1 cellular context compared by ENCODE assay signal in the genomic region with DNA sequence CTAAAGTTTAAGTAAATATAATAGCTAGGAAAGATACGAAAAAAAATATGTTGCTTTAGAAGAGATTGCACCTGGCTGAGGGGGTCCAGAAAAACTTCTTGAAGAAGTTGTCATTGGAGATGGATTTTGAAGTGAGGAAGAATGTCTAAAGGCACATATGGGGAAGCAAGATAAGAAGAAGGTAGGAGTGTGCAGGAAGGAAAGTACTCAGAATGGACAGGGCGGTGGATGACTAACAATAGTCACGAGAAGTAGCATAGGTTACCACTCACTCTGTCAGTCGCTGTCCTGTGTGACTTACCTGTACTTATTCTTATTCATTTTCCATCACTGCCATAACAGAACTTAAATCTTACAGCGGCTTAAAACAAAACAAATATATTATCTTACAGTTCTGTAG.
TF ChIP-seq lines count a peak whose summit lies in the region.

No MANE protein-coding gene starts in this region.

TF ChIP-seq in K562, 482 proteins besides CTCF, POLR2A, EP300 and RAD21 (continued from another document):
- TF ChIP-seq, protein P1, sequence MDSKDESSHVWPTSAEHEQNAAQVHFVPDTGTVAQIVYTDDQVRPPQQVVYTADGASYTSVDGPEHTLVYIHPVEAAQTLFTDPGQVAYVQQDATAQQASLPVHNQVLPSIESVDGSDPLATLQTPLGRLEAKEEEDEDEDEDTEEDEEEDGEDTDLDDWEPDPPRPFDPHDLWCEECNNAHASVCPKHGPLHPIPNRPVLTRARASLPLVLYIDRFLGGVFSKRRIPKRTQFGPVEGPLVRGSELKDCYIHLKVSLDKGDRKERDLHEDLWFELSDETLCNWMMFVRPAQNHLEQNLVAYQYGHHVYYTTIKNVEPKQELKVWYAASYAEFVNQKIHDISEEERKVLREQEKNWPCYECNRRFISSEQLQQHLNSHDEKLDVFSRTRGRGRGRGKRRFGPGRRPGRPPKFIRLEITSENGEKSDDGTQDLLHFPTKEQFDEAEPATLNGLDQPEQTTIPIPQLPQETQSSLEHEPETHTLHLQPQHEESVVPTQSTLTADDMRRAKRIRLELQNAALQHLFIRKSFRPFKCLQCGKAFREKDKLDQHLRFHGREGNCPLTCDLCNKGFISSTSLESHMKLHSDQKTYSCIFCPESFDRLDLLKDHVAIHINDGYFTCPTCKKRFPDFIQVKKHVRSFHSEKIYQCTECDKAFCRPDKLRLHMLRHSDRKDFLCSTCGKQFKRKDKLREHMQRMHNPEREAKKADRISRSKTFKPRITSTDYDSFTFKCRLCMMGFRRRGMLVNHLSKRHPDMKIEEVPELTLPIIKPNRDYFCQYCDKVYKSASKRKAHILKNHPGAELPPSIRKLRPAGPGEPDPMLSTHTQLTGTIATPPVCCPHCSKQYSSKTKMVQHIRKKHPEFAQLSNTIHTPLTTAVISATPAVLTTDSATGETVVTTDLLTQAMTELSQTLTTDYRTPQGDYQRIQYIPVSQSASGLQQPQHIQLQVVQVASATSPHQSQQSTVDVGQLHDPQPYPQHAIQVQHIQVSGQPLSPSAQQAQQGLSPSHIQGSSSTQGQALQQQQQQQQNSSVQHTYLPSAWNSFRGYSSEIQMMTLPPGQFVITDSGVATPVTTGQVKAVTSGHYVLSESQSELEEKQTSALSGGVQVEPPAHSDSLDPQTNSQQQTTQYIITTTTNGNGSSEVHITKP (IDR thresholded peaks at IDR 0.05; ENCODE audit: partially characterized antibody) = peak; percentile 37
- TF ChIP-seq ZC3H8 (IDR thresholded peaks at IDR 0.05) = no peak
- TF ChIP-seq CEBPG (CRISPR knock-in tag; IDR thresholded peaks at IDR 0.05) = no peak
- no peak for TF ChIP-seq CEBPG (tag; conservative IDR thresholded peaks at IDR 0.05 in 1 of 2, IDR thresholded peaks at IDR 0.05 in 1 of 2)
- peak in 1 of 2 experiments; percentile 71; a peak in 2 of 4 replicates for TF ChIP-seq RCOR1 (IDR thresholded peaks at IDR 0.05; ENCODE audit: borderline replicate concordance in 1 of 2, low read depth in 2 of 2, low read length in 2 of 2)
- peak; percentile 97 for TF ChIP-seq SMARCE1 (IDR thresholded peaks at IDR 0.05)
- peak; percentile 87 for TF ChIP-seq MEIS2 (IDR thresholded peaks at IDR 0.05; ENCODE audit: partially characterized antibody)
- TF ChIP-seq, protein P2, sequence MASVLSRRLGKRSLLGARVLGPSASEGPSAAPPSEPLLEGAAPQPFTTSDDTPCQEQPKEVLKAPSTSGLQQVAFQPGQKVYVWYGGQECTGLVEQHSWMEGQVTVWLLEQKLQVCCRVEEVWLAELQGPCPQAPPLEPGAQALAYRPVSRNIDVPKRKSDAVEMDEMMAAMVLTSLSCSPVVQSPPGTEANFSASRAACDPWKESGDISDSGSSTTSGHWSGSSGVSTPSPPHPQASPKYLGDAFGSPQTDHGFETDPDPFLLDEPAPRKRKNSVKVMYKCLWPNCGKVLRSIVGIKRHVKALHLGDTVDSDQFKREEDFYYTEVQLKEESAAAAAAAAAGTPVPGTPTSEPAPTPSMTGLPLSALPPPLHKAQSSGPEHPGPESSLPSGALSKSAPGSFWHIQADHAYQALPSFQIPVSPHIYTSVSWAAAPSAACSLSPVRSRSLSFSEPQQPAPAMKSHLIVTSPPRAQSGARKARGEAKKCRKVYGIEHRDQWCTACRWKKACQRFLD (CRISPR knock-in tag; IDR thresholded peaks at IDR 0.05) = peak; percentile 44; the same call in 1 of the 2 replicates
- peak; percentile 64; the same call in 1 of the 2 replicates for TF ChIP-seq LEF1 (IDR thresholded peaks at IDR 0.05)
- peak; percentile 44; the same call in 1 of the 2 replicates for TF ChIP-seq POLR2AphosphoS5 (IDR thresholded peaks at IDR 0.05; ENCODE audit: control insufficient read depth, insufficient read depth, low read depth, low read length)
- TF ChIP-seq BCOR (IDR thresholded peaks at IDR 0.05) = peak; percentile 64
- TF ChIP-seq, protein P3, sequence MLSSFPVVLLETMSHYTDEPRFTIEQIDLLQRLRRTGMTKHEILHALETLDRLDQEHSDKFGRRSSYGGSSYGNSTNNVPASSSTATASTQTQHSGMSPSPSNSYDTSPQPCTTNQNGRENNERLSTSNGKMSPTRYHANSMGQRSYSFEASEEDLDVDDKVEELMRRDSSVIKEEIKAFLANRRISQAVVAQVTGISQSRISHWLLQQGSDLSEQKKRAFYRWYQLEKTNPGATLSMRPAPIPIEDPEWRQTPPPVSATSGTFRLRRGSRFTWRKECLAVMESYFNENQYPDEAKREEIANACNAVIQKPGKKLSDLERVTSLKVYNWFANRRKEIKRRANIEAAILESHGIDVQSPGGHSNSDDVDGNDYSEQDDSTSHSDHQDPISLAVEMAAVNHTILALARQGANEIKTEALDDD (IDR thresholded peaks at IDR 0.05) = peak; percentile 97
- TF ChIP-seq MBD2 (IDR thresholded peaks at IDR 0.05; ENCODE audit: borderline replicate concordance, low read depth) = no peak
- TF ChIP-seq, protein P4, sequence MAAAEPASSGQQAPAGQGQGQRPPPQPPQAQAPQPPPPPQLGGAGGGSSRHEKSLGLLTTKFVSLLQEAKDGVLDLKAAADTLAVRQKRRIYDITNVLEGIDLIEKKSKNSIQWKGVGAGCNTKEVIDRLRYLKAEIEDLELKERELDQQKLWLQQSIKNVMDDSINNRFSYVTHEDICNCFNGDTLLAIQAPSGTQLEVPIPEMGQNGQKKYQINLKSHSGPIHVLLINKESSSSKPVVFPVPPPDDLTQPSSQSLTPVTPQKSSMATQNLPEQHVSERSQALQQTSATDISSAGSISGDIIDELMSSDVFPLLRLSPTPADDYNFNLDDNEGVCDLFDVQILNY (CRISPR knock-in tag; IDR thresholded peaks at IDR 0.05) = no peak
- TF ChIP-seq HDAC1 (IDR thresholded peaks at IDR 0.05) = peak in 1 of 2 experiments; percentile 81; a peak in 2 of 4 replicates
- TF ChIP-seq JUN (IDR thresholded peaks at IDR 0.05; ENCODE audit: borderline replicate concordance, low read depth, low read length) = 0 out of 2 replicates have a peak, but pooled peaks have one; percentile 22
- TF ChIP-seq JUN (CRISPR knock-in tag; IDR thresholded peaks at IDR 0.05; ENCODE audit: borderline replicate concordance) = no peak
- peak; percentile 90 for TF ChIP-seq NCOR1 (IDR thresholded peaks at IDR 0.05)
- peak; percentile 85 for TF ChIP-seq CTBP1 (IDR thresholded peaks at IDR 0.05; ENCODE audit: borderline replicate concordance)
- TF ChIP-seq ZNF174 (CRISPR knock-in tag; IDR thresholded peaks at IDR 0.05) = no peak
- no peak for TF ChIP-seq SAFB2 (IDR thresholded peaks at IDR 0.05; ENCODE audit: borderline replicate concordance, low read depth, low read length, severe bottlenecking)
- no peak for TF ChIP-seq BMI1 (IDR thresholded peaks at IDR 0.05; ENCODE audit: low read length)
- peak; percentile 51 for TF ChIP-seq EHMT2 (IDR thresholded peaks at IDR 0.05)
- TF ChIP-seq, protein P5, sequence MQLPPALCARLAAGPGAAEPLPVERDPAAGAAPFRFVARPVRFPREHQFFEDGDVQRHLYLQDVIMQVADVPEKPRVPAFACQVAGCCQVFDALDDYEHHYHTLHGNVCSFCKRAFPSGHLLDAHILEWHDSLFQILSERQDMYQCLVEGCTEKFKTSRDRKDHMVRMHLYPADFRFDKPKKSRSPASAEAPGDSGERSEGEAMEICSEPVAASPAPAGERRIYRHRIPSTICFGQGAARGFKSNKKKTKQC (CRISPR knock-in tag; IDR thresholded peaks at IDR 0.05) = no peak
- TF ChIP-seq ZNF354B (CRISPR knock-in tag; IDR thresholded peaks at IDR 0.05) = no peak
- TF ChIP-seq, protein P6, sequence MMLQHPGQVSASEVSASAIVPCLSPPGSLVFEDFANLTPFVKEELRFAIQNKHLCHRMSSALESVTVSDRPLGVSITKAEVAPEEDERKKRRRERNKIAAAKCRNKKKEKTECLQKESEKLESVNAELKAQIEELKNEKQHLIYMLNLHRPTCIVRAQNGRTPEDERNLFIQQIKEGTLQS (IDR thresholded peaks at IDR 0.05) = peak; percentile 75
- TF ChIP-seq, protein P6 (CRISPR knock-in tag; conservative IDR thresholded peaks at IDR 0.05) = no peak
- TF ChIP-seq KDM1A (IDR thresholded peaks at IDR 0.05) = peak; percentile 73 to 86
- TF ChIP-seq MTA1 (IDR thresholded peaks at IDR 0.05; ENCODE audit: borderline replicate concordance) = peak; percentile 64
- TF ChIP-seq, protein P7, sequence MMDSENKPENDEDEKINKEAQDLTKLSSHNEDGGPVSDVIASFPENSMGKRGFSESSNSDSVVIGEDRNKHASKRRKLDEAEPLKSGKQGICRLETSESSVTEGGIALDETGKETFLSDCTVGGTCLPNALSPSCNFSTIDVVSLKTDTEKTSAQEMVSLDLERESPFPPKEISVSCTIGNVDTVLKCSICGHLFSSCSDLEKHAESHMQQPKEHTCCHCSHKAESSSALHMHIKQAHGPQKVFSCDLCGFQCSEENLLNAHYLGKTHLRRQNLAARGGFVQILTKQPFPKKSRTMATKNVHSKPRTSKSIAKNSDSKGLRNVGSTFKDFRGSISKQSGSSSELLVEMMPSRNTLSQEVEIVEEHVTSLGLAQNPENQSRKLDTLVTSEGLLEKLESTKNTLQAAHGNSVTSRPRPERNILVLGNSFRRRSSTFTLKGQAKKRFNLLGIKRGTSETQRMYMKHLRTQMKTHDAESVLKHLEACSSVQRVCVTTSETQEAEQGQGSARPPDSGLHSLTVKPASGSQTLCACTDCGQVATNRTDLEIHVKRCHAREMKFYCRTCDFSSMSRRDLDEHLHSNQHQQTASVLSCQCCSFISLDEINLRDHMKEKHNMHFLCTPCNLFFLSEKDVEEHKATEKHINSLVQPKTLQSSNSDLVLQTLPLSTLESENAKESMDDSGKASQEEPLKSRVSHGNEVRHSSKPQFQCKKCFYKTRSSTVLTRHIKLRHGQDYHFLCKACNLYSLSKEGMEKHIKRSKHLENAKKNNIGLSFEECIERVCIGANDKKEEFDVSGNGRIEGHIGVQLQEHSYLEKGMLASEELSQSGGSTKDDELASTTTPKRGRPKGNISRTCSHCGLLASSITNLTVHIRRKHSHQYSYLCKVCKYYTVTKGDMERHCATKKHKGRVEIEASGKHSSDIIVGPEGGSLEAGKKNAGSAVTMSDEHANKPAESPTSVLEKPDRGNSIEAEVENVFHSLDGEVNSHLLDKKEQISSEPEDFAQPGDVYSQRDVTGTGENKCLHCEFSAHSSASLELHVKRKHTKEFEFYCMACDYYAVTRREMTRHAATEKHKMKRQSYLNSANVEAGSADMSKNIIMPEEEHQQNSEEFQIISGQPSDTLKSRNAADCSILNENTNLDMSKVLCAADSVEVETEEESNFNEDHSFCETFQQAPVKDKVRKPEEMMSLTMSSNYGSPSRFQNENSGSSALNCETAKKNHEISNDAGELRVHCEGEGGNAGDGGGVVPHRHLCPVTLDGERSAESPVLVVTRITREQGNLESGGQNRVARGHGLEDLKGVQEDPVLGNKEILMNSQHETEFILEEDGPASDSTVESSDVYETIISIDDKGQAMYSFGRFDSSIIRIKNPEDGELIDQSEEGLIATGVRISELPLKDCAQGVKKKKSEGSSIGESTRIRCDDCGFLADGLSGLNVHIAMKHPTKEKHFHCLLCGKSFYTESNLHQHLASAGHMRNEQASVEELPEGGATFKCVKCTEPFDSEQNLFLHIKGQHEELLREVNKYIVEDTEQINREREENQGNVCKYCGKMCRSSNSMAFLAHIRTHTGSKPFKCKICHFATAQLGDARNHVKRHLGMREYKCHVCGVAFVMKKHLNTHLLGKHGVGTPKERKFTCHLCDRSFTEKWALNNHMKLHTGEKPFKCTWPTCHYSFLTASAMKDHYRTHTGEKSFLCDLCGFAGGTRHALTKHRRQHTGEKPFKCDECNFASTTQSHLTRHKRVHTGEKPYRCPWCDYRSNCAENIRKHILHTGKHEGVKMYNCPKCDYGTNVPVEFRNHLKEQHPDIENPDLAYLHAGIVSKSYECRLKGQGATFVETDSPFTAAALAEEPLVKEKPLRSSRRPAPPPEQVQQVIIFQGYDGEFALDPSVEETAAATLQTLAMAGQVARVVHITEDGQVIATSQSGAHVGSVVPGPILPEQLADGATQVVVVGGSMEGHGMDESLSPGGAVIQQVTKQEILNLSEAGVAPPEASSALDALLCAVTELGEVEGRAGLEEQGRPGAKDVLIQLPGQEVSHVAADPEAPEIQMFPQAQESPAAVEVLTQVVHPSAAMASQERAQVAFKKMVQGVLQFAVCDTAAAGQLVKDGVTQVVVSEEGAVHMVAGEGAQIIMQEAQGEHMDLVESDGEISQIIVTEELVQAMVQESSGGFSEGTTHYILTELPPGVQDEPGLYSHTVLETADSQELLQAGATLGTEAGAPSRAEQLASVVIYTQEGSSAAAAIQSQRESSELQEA (IDR thresholded peaks at IDR 0.05; ENCODE audit: low read depth) = no peak
- TF ChIP-seq CBFA2T2 (conservative IDR thresholded peaks at IDR 0.05) = peak; percentile 89
- TF ChIP-seq MTA3 (IDR thresholded peaks at IDR 0.05; ENCODE audit: borderline replicate concordance) = 0 out of 2 replicates have a peak, but pooled peaks have one; percentile 22
- TF ChIP-seq, protein P8, sequence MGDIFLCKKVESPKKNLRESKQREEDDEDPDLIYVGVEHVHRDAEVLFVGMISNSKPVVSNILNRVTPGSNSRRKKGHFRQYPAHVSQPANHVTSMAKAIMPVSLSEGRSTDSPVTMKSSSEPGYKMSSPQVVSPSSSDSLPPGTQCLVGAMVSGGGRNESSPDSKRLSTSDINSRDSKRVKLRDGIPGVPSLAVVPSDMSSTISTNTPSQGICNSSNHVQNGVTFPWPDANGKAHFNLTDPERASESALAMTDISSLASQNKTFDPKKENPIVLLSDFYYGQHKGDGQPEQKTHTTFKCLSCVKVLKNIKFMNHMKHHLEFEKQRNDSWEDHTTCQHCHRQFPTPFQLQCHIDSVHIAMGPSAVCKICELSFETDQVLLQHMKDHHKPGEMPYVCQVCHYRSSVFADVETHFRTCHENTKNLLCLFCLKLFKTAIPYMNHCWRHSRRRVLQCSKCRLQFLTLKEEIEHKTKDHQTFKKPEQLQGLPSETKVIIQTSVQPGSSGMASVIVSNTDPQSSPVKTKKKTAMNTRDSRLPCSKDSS (IDR thresholded peaks at IDR 0.05; ENCODE audit: low read depth, partially characterized antibody) = no peak
- no peak for TF ChIP-seq NFATC3 (IDR thresholded peaks at IDR 0.05)
- no peak for TF ChIP-seq ZSCAN29 (IDR thresholded peaks at IDR 0.05)
- peak; percentile 73 for TF ChIP-seq STAT5A (IDR thresholded peaks at IDR 0.05; ENCODE audit: borderline replicate concordance, low read length)
- peak; percentile 76; the same call in 1 of the 2 replicates for TF ChIP-seq GATAD2A (IDR thresholded peaks at IDR 0.05)
- no peak for TF ChIP-seq POLR2AphosphoS2 (IDR thresholded peaks at IDR 0.05; ENCODE audit: low read length)
- TF ChIP-seq ELF4 (CRISPR knock-in tag; IDR thresholded peaks at IDR 0.05) = 0 out of 2 replicates have a peak, but pooled peaks have one; percentile 50
